In the genomic region with DNA sequence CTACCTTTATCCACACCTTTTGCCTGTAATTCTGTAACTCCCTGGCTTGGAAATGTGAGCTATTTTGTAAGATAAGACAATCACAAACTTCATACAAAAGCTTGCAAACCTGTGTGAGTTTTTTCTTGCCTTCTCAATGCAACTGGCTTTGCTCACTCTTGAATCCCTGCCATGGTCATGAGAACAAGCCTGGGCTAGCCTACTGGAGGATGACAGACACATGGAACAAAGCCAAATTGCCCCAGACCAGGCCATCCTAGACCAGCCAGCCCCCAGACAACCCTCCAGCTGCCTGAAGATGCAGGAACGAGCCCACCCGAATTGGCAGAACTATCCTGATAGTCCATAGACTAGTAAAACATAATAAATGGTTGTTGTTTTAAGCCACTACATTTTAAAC, we compare ENCODE assay signal across 13 cellular contexts.
A peak's percentile ranks its signal among the peaks of the same experiment; 100 is the strongest.
DNase-seq lines count a peak whose midpoint lies in the region; ATAC-seq and TF ChIP-seq lines count a peak whose summit lies in the region.
"Had no signal": no experiment of that assay in that cellular context is flagged by ENCODE, and none has a peak within 500 bp of the region (broad histone marks: within the 10 kb centered on the region; RNA-seq: fewer than 3 reads in every experiment).

No MANE protein-coding gene starts in this region.

- DNase-seq in NCI-H82 (lab: John Stamatoyannopoulos, UW) = peak; percentile 7
- DNase-seq in NCI-H82 treated with DMSO at 0.1 percent for 48 hours (lab: John Stamatoyannopoulos, UW; ENCODE audit: unreplicated experiment) = no peak
- peak; percentile 15 for DNase-seq in RWPE1 (ENCODE audit: low spot score)
- DNase-seq in hepatocyte (ENCODE audit: low spot score) = peak; percentile 8
- DNase-seq in stomach = no peak
- no peak for DNase-seq in NCI-H524 treated with DMSO at 0.1 percent for 48 hours (lab: John Stamatoyannopoulos, UW)
- DNase-seq: GOT3 had no signal

- H3K27me3 ChIP-seq in hepatocyte (no peaks in the 10 kb centered on the region), stomach (no peaks in the 10 kb centered on the region)
- H3K27me3 ChIP-seq: transverse colon had no signal

- WGBS in hepatocyte (ENCODE audit: low lambda C conversion rate, missing lambda C conversion rate) = 78% methylated on average over 2 of the region's 2 CpGs
- WGBS in stomach, 5 donors = 49 to 87% (median 73%) methylated on average over 2 of the region's 2 CpGs

- no peak overlapping the region for H3K4me3 ChIP-seq in hepatocyte
- H3K4me3 ChIP-seq in stomach = no peak overlapping the region
- H3K4me3 ChIP-seq: transverse colon had no signal

- peak overlapping the region; percentile 52 for H3K27ac ChIP-seq in RWPE1
- no peak overlapping the region for H3K27ac ChIP-seq in hepatocyte
- H3K27ac ChIP-seq in stomach = no peak overlapping the region
- H3K27ac ChIP-seq: transverse colon had no signal

- POLR2A ChIA-PET in RWPE1 (lab: Yijun Ruan, JAX; ENCODE audit: low non-redundant PET) = no interaction called here

- intact Hi-C loops in stomach (cut with DNase I; ENCODE audit: low total_unique reads) = no loop called here

- H3K9me2 ChIP-seq in hepatocyte (replicated peaks; ENCODE audit: insufficient read depth) = no peaks in the 10 kb centered on the region

- no peaks in the 10 kb centered on the region for H3K79me2 ChIP-seq in hepatocyte

- no peak for TF ChIP-seq POLR2A in stomach (IDR thresholded peaks at IDR 0.05)

- TF ChIP-seq CTCF in RWPE1 (conservative IDR thresholded peaks at IDR 0.05; ENCODE audit: low read depth) = no peak
- TF ChIP-seq CTCF in hepatocyte (IDR thresholded peaks at IDR 0.05; ENCODE audit: poor library complexity) = no peak
- TF ChIP-seq CTCF in stomach (IDR thresholded peaks at IDR 0.05) = no peak

- no peak for TF ChIP-seq EP300 in stomach (IDR thresholded peaks at IDR 0.05)

- H3K9me3 ChIP-seq in hepatocyte (ENCODE audit: low read depth) = no peaks in the 10 kb centered on the region
- no peaks in the 10 kb centered on the region for H3K9me3 ChIP-seq in stomach
- H3K9me3 ChIP-seq: transverse colon had no signal

- H3K4me2 ChIP-seq in hepatocyte = no peak overlapping the region

- no peaks in the 10 kb centered on the region for H3K4me1 ChIP-seq in hepatocyte (ENCODE audit: insufficient read depth)
- H3K4me1 ChIP-seq in stomach = no peaks in the 10 kb centered on the region
- H3K4me1 ChIP-seq: transverse colon had no signal

- ATAC-seq in HG03108 (IDR thresholded peaks at IDR 0.05; ENCODE audit: unreplicated experiment) (no peak), HG02973 (IDR thresholded peaks at IDR 0.05; ENCODE audit: unreplicated experiment) (no peak)
- ATAC-seq: activated CD4-positive, CD25-positive, alpha-beta regulatory T cell treated with anti-CD3 and anti-CD28 coated beads, Interleukin-2, amount 50 U/mL, for 24 hours; left colon; natural killer cell treated with Interleukin-12 subunit alpha and Interleukin-12 subunit beta and Interleukin-15 and Interleukin-18, amount 100 ng/mL, for 72 hours had no signal

- no peaks in the 10 kb centered on the region for H4K20me1 ChIP-seq in hepatocyte (ENCODE audit: insufficient read depth, poor library complexity, severe bottlenecking)

- no peaks in the 10 kb centered on the region for H3K36me3 ChIP-seq in hepatocyte (replicated peaks; ENCODE audit: insufficient read depth, low read depth)
- no peaks in the 10 kb centered on the region for H3K36me3 ChIP-seq in stomach
- H3K36me3 ChIP-seq: transverse colon had no signal

- no peak overlapping the region for H2AFZ ChIP-seq in hepatocyte

- CTCF ChIA-PET in RWPE1 (lab: Yijun Ruan, JAX) = interaction anchor here (0.7 kb wide), 1 partner anchor 10 kb away, joined by 4 read pairs; no protein-coding TSS in a partner anchor

Comparison
In these comparisons a context has a peak if more than half of its experiments do, and no peak if none do; other contexts are left out.
1. DNase-seq: peak in NCI-H82 (single experiment), RWPE1 (single experiment) and hepatocyte (single experiment); none in NCI-H82 treated with DMSO at 0.1 percent for 48 hours (single experiment), stomach (single experiment) and NCI-H524 treated with DMSO at 0.1 percent for 48 hours (single experiment).